In genomic region chr12:108543642-108544041, GRCh38 we compare ENCODE assay signal across 21 cellular contexts. TPM values are rescaled to one million over a fixed set of nuclear protein-coding genes. Genes with fewer than 3 reads are reported as not detected.
"Had no signal": no experiment of that assay in that cellular context is flagged by ENCODE, and none has a peak within 500 bp of the region (broad histone marks: within the 10 kb centered on the region; RNA-seq: fewer than 3 reads in every experiment).

No MANE protein-coding gene starts in this region.

- H3K9me3 Mint-ChIP-seq: activated CD4-positive, alpha-beta memory T cell treated with anti-CD3 and anti-CD28 coated beads for 36 hours; activated naive CD4-positive, alpha-beta T cell treated with anti-CD3 and anti-CD28 coated beads, Interleukin-2, amount 10 ng/mL, durations not matched to agents 7 days and 5 days; activated naive CD8-positive, alpha-beta T cell treated with anti-CD3 and anti-CD28 coated beads, Interleukin-2, amount 50 U/mL, for 24 hours; activated T-cell treated with anti-CD3 and anti-CD28 coated beads, Interleukin-2, amount 50 U/mL, for 4 hours; endodermal cell; natural killer cell had no signal

- H3K27me3 ChIP-seq: brain microvascular endothelial cell, ovary, upper lobe of right lung had no signal

- H3K4me1 Mint-ChIP-seq: activated naive CD4-positive, alpha-beta T cell treated with anti-CD3 and anti-CD28 coated beads, Interleukin-2, amount 10 ng/mL, durations not matched to agents 7 days and 5 days; endodermal cell had no signal

- H3K4me3 ChIP-seq: lung, ovary, smooth muscle cell, upper lobe of right lung had no signal

- H3K4me2 ChIP-seq: smooth muscle cell had no signal

- H3K27me3 Mint-ChIP-seq: activated CD4-positive, alpha-beta memory T cell treated with anti-CD3 and anti-CD28 coated beads for 36 hours; activated naive CD4-positive, alpha-beta T cell treated with anti-CD3 and anti-CD28 coated beads, Interleukin-2, amount 10 ng/mL, durations not matched to agents 7 days and 5 days; activated naive CD8-positive, alpha-beta T cell treated with anti-CD3 and anti-CD28 coated beads, Interleukin-2, amount 50 U/mL, for 24 hours had no signal

- ATAC-seq: activated naive CD8-positive, alpha-beta T cell treated with anti-CD3 and anti-CD28 coated beads, Interleukin-2, amount 50 U/mL, for 24 hours; activated T-cell treated with anti-CD3 and anti-CD28 coated beads, Interleukin-2, amount 50 U/mL, for 4 hours; left lobe of liver; natural killer cell; sciatic nerve; upper lobe of right lung had no signal

- DNase-seq: activated CD4-positive, alpha-beta memory T cell treated with anti-CD3 and anti-CD28 coated beads for 36 hours; activated naive CD4-positive, alpha-beta T cell treated with anti-CD3 and anti-CD28 coated beads, Interleukin-2, amount 10 ng/mL, durations not matched to agents 7 days and 5 days; activated naive CD8-positive, alpha-beta T cell treated with anti-CD3 and anti-CD28 coated beads, Interleukin-2, amount 50 U/mL, for 24 hours; activated T-cell treated with anti-CD3 and anti-CD28 coated beads, Interleukin-2, amount 50 U/mL, for 4 hours; anterior cingulate cortex; brain microvascular endothelial cell; central memory CD4-positive, alpha-beta T cell; hypothalamus; natural killer cell; ovary; stimulated activated CD4-positive, alpha-beta T cell treated with anti-CD3 and anti-CD28 coated beads, Interleukin-4, amount 100 ng/mL, for 1 hour; T-helper 2 cell; upper lobe of right lung; WERI-Rb-1 had no signal

- H3K27ac Mint-ChIP-seq: activated naive CD4-positive, alpha-beta T cell treated with anti-CD3 and anti-CD28 coated beads, Interleukin-2, amount 10 ng/mL, durations not matched to agents 7 days and 5 days; activated naive CD8-positive, alpha-beta T cell treated with anti-CD3 and anti-CD28 coated beads, Interleukin-2, amount 50 U/mL, for 24 hours; endodermal cell; natural killer cell had no signal

- H3K36me3 ChIP-seq: ovary had no signal

- H3K27ac ChIP-seq: brain microvascular endothelial cell, epithelial cell of prostate, ovary, upper lobe of right lung, WERI-Rb-1 had no signal

- H3K9me3 ChIP-seq: ovary, upper lobe of right lung had no signal

- H3K4me3 Mint-ChIP-seq: activated CD4-positive, alpha-beta memory T cell treated with anti-CD3 and anti-CD28 coated beads for 36 hours; activated naive CD4-positive, alpha-beta T cell treated with anti-CD3 and anti-CD28 coated beads, Interleukin-2, amount 10 ng/mL, durations not matched to agents 7 days and 5 days; activated naive CD8-positive, alpha-beta T cell treated with anti-CD3 and anti-CD28 coated beads, Interleukin-2, amount 50 U/mL, for 24 hours; activated T-cell treated with anti-CD3 and anti-CD28 coated beads, Interleukin-2, amount 50 U/mL, for 4 hours; endodermal cell; natural killer cell had no signal

RNA-seq across cellular contexts. Expression of gene TMEM119, which starts 54.2 kb away (rescaled TPM):
- total RNA-seq: pulmonary artery endothelial cell had no signal
